In genomic region chr1:175742790-175743459, GRCh38 we compare ENCODE assay signal across 9 cellular contexts. TPM values are rescaled to one million over a fixed set of nuclear protein-coding genes. Genes with fewer than 3 reads are reported as not detected.
DNase-seq lines count a peak whose midpoint lies in the region; ATAC-seq lines count a peak whose summit lies in the region.
"Had no signal": no experiment of that assay in that cellular context is flagged by ENCODE, and none has a peak within 500 bp of the region (broad histone marks: within the 10 kb centered on the region; RNA-seq: fewer than 3 reads in every experiment).

No MANE protein-coding gene starts in this region.

- no peak overlapping the region for H3K4me2 ChIP-seq in mesenchymal stem cell (ENCODE audit: low read length, poor library complexity, severe bottlenecking)

- no peak overlapping the region for H2BK120ac ChIP-seq in mesenchymal stem cell (ENCODE audit: low read depth, low read length)

- no peak overlapping the region for H3K4ac ChIP-seq in mesenchymal stem cell (ENCODE audit: low read depth in 1 of 2, low read length in 2 of 2)

- H2BK15ac ChIP-seq in mesenchymal stem cell (ENCODE audit: low read depth, poor library complexity, severe bottlenecking), result no peak overlapping the region

- H3K79me1 ChIP-seq in mesenchymal stem cell (replicated peaks; ENCODE audit: low read length, poor library complexity, severe bottlenecking), result no peaks in the 10 kb centered on the region

- H3K4me1 ChIP-seq in mesenchymal stem cell (ENCODE audit: control insufficient read depth, insufficient read depth, low read depth, low read length), result peaks cover 2% of the 10 kb centered on the region
- H3K4me1 ChIP-seq: adrenal gland had no signal

- H2AK5ac ChIP-seq in mesenchymal stem cell (ENCODE audit: low read length, severe bottlenecking), result no peak overlapping the region

- WGBS in mesenchymal stem cell, result 40% methylated on average over 17 of the region's 18 CpGs

- no peaks in the 10 kb centered on the region for H3K36me3 ChIP-seq in mesenchymal stem cell (ENCODE audit: control insufficient read depth in 1 of 2, insufficient read depth in 2 of 2, low read depth in 1 of 2, low read length in 2 of 2)
- H3K36me3 ChIP-seq: adrenal gland had no signal

- no peak overlapping the region for H3K9ac ChIP-seq in mesenchymal stem cell (ENCODE audit: low read length)

- no peaks in the 10 kb centered on the region for H3K9me3 ChIP-seq in mesenchymal stem cell (ENCODE audit: control insufficient read depth, low read length)
- H3K9me3 ChIP-seq: adrenal gland had no signal

- H3K23ac ChIP-seq in mesenchymal stem cell (ENCODE audit: low read length in 2 of 2), result no peak overlapping the region

- peak; percentile 79 for DNase-seq in ELF-1 (ENCODE audit: low read depth, low spot score)
- DNase-seq in NCI-H146 (lab: John Stamatoyannopoulos, UW), result peak; percentile 67
- peak; percentile 77 for DNase-seq in mesenchymal stem cell
- DNase-seq in sciatic nerve (ENCODE audit: low spot score), result no peak

- no peak overlapping the region for H4K91ac ChIP-seq in mesenchymal stem cell (ENCODE audit: low read length)

- peaks cover 0 to 12% of the 10 kb centered on the region in 2 experiments for H3K27me3 ChIP-seq in mesenchymal stem cell (ENCODE audit: control insufficient read depth in 1 of 2, insufficient read depth in 1 of 2, low read length in 2 of 2)
- H3K27me3 ChIP-seq: adrenal gland had no signal

- no peak overlapping the region for H3K18ac ChIP-seq in mesenchymal stem cell (ENCODE audit: low read depth in 1 of 2, low read length in 2 of 2)

- H4K8ac ChIP-seq in mesenchymal stem cell (ENCODE audit: low read length), result no peak overlapping the region

- H3K27ac ChIP-seq in cingulate gyrus (ENCODE audit: low read depth, low read length), result peak overlapping the region; percentile 25
- H3K27ac ChIP-seq in mesenchymal stem cell (ENCODE audit: low read length, poor library complexity, severe bottlenecking), result no peak overlapping the region
- H3K27ac ChIP-seq: adrenal gland had no signal

- H2AFZ ChIP-seq in mesenchymal stem cell (ENCODE audit: low read depth, low read length), result no peak overlapping the region

- H3K4me3 ChIP-seq in mesenchymal stem cell (ENCODE audit: insufficient read depth in 1 of 2, low read depth in 1 of 2, low read length in 2 of 2), result peak overlapping the region in 1 of 2 experiments; percentile 36
- H3K4me3 ChIP-seq: adrenal gland had no signal

- intact Hi-C loops in sciatic nerve (cut with DNase I), result no loop called here

- H2BK12ac ChIP-seq in mesenchymal stem cell (ENCODE audit: low read length in 2 of 2), result no peak overlapping the region

- no peak overlapping the region for H2BK5ac ChIP-seq in mesenchymal stem cell (ENCODE audit: low read depth, low read length, poor library complexity, severe bottlenecking)

- H3K14ac ChIP-seq in mesenchymal stem cell (ENCODE audit: low read length in 2 of 2), result no peak overlapping the region

- no peak for ATAC-seq in HG03095 (IDR thresholded peaks at IDR 0.05; ENCODE audit: unreplicated experiment)
- ATAC-seq in HG03342 (IDR thresholded peaks at IDR 0.05; ENCODE audit: unreplicated experiment), result no peak
- ATAC-seq in HG03571 (IDR thresholded peaks at IDR 0.05; ENCODE audit: unreplicated experiment), result no peak
- ATAC-seq in sciatic nerve, result no peak

RNA-seq across cellular contexts. Expression of gene TNR, which starts 0.5 kb away (rescaled TPM):
- 0.10 TPM for polyA plus RNA-seq in mesenchymal stem cell (2013, experiment 1 of 2)
- polyA plus RNA-seq in mesenchymal stem cell (2013, experiment 2 of 2), result 0.10 TPM
- total RNA-seq in sciatic nerve, result not detected
